Comparison of ENCODE assay signal across 1 cellular context in genomic region chr13:36880961-36881360, GRCh38.
TF ChIP-seq lines count a peak whose summit lies in the region.

No MANE protein-coding gene starts in this region.

TF ChIP-seq in HepG2, 621 proteins besides CTCF, POLR2A, EP300 and RAD21 (continued from another document):
- TF ChIP-seq ZBTB37 (CRISPR knock-in tag; IDR thresholded peaks at IDR 0.05) (no peak), FOXA1 (IDR thresholded peaks at IDR 0.05) (no peak), FOXA1 (CRISPR knock-in tag; IDR thresholded peaks at IDR 0.05) (no peak), TOE1 (CRISPR knock-in tag; IDR thresholded peaks at IDR 0.05) (no peak), THAP11 (CRISPR knock-in tag; IDR thresholded peaks at IDR 0.05) (no peak), ZNF326 (CRISPR knock-in tag; IDR thresholded peaks at IDR 0.05; ENCODE audit: borderline replicate concordance) (no peak), ZNF792 (CRISPR knock-in tag; IDR thresholded peaks at IDR 0.05) (no peak), KLF16 (CRISPR knock-in tag; IDR thresholded peaks at IDR 0.05) (no peak), ZSCAN25 (CRISPR knock-in tag; IDR thresholded peaks at IDR 0.05) (no peak), POLR2AphosphoS5 (IDR thresholded peaks at IDR 0.05; ENCODE audit: low read depth, low read length) (no peak), CHCHD3 (CRISPR knock-in tag; IDR thresholded peaks at IDR 0.05) (no peak), GMEB2 (CRISPR knock-in tag; IDR thresholded peaks at IDR 0.05; ENCODE audit: low read depth) (no peak), ZNF790 (CRISPR knock-in tag; IDR thresholded peaks at IDR 0.05; ENCODE audit: borderline replicate concordance) (no peak), RNF2 (conservative IDR thresholded peaks at IDR 0.05; ENCODE audit: low read depth) (no peak)
- TF ChIP-seq, protein P1, sequence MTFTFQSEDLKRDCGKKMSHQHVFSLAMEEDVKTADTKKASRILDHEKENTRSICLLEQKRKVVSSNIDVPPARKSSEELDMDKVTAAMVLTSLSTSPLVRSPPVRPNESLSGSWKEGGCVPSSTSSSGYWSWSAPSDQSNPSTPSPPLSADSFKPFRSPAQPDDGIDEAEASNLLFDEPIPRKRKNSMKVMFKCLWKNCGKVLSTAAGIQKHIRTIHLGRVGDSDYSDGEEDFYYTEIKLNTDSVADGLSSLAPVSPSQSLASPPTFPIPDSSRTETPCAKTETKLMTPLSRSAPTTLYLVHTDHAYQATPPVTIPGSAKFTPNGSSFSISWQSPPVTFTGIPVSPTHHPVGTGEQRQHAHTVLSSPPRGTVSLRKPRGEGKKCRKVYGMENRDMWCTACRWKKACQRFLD (CRISPR knock-in tag; IDR thresholded peaks at IDR 0.05; ENCODE audit: borderline replicate concordance) = no peak
- TF ChIP-seq, protein P2, sequence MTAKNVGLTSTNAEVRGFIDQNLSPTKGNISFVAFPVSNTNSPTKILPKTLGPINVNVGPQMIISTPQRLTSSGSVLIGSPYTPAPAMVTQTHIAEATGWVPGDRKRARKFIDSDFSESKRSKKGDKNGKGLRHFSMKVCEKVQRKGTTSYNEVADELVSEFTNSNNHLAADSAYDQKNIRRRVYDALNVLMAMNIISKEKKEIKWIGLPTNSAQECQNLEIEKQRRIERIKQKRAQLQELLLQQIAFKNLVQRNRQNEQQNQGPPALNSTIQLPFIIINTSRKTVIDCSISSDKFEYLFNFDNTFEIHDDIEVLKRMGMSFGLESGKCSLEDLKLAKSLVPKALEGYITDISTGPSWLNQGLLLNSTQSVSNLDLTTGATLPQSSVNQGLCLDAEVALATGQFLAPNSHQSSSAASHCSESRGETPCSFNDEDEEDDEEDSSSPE (CRISPR knock-in tag; IDR thresholded peaks at IDR 0.05) = no peak
- TF ChIP-seq, protein P3, sequence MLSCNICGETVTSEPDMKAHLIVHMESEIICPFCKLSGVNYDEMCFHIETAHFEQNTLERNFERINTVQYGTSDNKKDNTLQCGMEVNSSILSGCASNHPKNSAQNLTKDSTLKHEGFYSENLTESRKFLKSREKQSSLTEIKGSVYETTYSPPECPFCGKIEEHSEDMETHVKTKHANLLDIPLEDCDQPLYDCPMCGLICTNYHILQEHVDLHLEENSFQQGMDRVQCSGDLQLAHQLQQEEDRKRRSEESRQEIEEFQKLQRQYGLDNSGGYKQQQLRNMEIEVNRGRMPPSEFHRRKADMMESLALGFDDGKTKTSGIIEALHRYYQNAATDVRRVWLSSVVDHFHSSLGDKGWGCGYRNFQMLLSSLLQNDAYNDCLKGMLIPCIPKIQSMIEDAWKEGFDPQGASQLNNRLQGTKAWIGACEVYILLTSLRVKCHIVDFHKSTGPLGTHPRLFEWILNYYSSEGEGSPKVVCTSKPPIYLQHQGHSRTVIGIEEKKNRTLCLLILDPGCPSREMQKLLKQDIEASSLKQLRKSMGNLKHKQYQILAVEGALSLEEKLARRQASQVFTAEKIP (CRISPR knock-in tag; IDR thresholded peaks at IDR 0.05; ENCODE audit: borderline replicate concordance) = no peak
- TF ChIP-seq, protein P4, sequence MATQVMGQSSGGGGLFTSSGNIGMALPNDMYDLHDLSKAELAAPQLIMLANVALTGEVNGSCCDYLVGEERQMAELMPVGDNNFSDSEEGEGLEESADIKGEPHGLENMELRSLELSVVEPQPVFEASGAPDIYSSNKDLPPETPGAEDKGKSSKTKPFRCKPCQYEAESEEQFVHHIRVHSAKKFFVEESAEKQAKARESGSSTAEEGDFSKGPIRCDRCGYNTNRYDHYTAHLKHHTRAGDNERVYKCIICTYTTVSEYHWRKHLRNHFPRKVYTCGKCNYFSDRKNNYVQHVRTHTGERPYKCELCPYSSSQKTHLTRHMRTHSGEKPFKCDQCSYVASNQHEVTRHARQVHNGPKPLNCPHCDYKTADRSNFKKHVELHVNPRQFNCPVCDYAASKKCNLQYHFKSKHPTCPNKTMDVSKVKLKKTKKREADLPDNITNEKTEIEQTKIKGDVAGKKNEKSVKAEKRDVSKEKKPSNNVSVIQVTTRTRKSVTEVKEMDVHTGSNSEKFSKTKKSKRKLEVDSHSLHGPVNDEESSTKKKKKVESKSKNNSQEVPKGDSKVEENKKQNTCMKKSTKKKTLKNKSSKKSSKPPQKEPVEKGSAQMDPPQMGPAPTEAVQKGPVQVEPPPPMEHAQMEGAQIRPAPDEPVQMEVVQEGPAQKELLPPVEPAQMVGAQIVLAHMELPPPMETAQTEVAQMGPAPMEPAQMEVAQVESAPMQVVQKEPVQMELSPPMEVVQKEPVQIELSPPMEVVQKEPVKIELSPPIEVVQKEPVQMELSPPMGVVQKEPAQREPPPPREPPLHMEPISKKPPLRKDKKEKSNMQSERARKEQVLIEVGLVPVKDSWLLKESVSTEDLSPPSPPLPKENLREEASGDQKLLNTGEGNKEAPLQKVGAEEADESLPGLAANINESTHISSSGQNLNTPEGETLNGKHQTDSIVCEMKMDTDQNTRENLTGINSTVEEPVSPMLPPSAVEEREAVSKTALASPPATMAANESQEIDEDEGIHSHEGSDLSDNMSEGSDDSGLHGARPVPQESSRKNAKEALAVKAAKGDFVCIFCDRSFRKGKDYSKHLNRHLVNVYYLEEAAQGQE (IDR thresholded peaks at IDR 0.05; ENCODE audit: borderline replicate concordance in 1 of 2, low read depth in 1 of 2, low read length in 2 of 2) = no peak
TF ChIP-seq in HepG2: peak in this region for 0.
